1 cellular context compared by ENCODE assay signal in genomic region chr11:125626381-125626950, GRCh38.
TF ChIP-seq lines count a peak whose summit lies in the region.

No MANE protein-coding gene starts in this region.

TF ChIP-seq in HepG2, 621 proteins besides CTCF, POLR2A, EP300 and RAD21:
- TF ChIP-seq ZNF710 (CRISPR knock-in tag; IDR thresholded peaks at IDR 0.05; ENCODE audit: borderline replicate concordance) = no peak
- 0 out of 2 replicates have a peak, but pooled peaks have one; percentile 15 for TF ChIP-seq SMC3 (IDR thresholded peaks at IDR 0.05; ENCODE audit: low read length)
- TF ChIP-seq SIN3A (IDR thresholded peaks at IDR 0.05; ENCODE audit: borderline replicate concordance, low read depth, low read length) = 0 out of 2 replicates have a peak, but pooled peaks have one; percentile 46
- TF ChIP-seq ZNF670 (CRISPR knock-in tag; IDR thresholded peaks at IDR 0.05; ENCODE audit: borderline replicate concordance) = no peak
- TF ChIP-seq STAG1 (CRISPR knock-in tag; IDR thresholded peaks at IDR 0.05) = 0 out of 2 replicates have a peak, but pooled peaks have one; percentile 4
- TF ChIP-seq GTF3A (CRISPR knock-in tag; conservative IDR thresholded peaks at IDR 0.05) = no peak
- 0 out of 2 replicates have a peak, but pooled peaks have one; percentile 25 for TF ChIP-seq ATF2 (CRISPR knock-in tag; IDR thresholded peaks at IDR 0.05)
- TF ChIP-seq ZNF510 (CRISPR knock-in tag; IDR thresholded peaks at IDR 0.05; ENCODE audit: low read depth) = no peak
- TF ChIP-seq FUBP1 (CRISPR knock-in tag; IDR thresholded peaks at IDR 0.05; ENCODE audit: borderline replicate concordance) = no peak
- no peak for TF ChIP-seq FLYWCH1 (CRISPR knock-in tag; IDR thresholded peaks at IDR 0.05)
- TF ChIP-seq ZNF407 (CRISPR knock-in tag; IDR thresholded peaks at IDR 0.05; ENCODE audit: not compliant biosample characterization) = no peak
- 0 out of 2 replicates have a peak, but pooled peaks have one; percentile 9 for TF ChIP-seq GATAD2A (CRISPR knock-in tag; IDR thresholded peaks at IDR 0.05)
- TF ChIP-seq REXO4 (CRISPR knock-in tag; IDR thresholded peaks at IDR 0.05; ENCODE audit: borderline replicate concordance) = no peak
TF ChIP-seq in HepG2: peak in this region for 5.
